Comparison of ENCODE assay signal across 16 cellular contexts in genomic region chr19:11295665-11296245, GRCh38. TPM values are rescaled to one million over a fixed set of nuclear protein-coding genes. Genes with fewer than 3 reads are reported as not detected.
A peak's percentile ranks its signal among the peaks of the same experiment; 100 is the strongest.
DNase-seq lines count a peak whose midpoint lies in the region; ATAC-seq and TF ChIP-seq lines count a peak whose summit lies in the region.
"Had no signal": no experiment of that assay in that cellular context is flagged by ENCODE, and none has a peak within 500 bp of the region (broad histone marks: within the 10 kb centered on the region; RNA-seq: fewer than 3 reads in every experiment).

A gene with protein sequence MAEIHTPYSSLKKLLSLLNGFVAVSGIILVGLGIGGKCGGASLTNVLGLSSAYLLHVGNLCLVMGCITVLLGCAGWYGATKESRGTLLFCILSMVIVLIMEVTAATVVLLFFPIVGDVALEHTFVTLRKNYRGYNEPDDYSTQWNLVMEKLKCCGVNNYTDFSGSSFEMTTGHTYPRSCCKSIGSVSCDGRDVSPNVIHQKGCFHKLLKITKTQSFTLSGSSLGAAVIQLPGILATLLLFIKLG (plus strand): TSS chr19:11296160. CDS start chr19:11296298, 138 bp downstream.

- peak; percentile 6 for TF ChIP-seq CTCF in CD14-positive monocyte (IDR thresholded peaks at IDR 0.05)
- TF ChIP-seq CTCF in HFF-Myc (IDR thresholded peaks at IDR 0.05; ENCODE audit: low read depth, low read length, missing control alignments) = peak; percentile 5
- no peak for TF ChIP-seq CTCF in breast epithelium (IDR thresholded peaks at IDR 0.05)
- peak; percentile 8 for TF ChIP-seq CTCF in osteoblast (IDR thresholded peaks at IDR 0.05; ENCODE audit: extremely low read depth, low read depth, low read length)

- H3K9me3 ChIP-seq in breast epithelium = no peaks in the 10 kb centered on the region
- H3K9me3 ChIP-seq in osteoblast (ENCODE audit: low read depth, low read length) = no peaks in the 10 kb centered on the region

- ATAC-seq in HG03442 (IDR thresholded peaks at IDR 0.05; ENCODE audit: unreplicated experiment) (no peak), HG03139 (IDR thresholded peaks at IDR 0.05; ENCODE audit: unreplicated experiment) (no peak)
- ATAC-seq: CD8-positive, alpha-beta T cell; naive thymus-derived CD8-positive, alpha-beta T cell had no signal

- H3K27me3 ChIP-seq in breast epithelium (no peaks in the 10 kb centered on the region), osteoblast (ENCODE audit: insufficient read depth, low read length) (peaks cover 2% of the 10 kb centered on the region)

- H3K36me3 ChIP-seq in breast epithelium (no peaks in the 10 kb centered on the region), osteoblast (ENCODE audit: insufficient read depth, low read length) (no peaks in the 10 kb centered on the region)

- peaks cover 0 to 2% (median 0%) of the 10 kb centered on the region in 7 donors for H3K9me3 Mint-ChIP-seq in CD14-positive monocyte
- H3K9me3 Mint-ChIP-seq: activated B cell treated with CpG ODN at 0.5 μM for 24 hours; activated naive CD8-positive, alpha-beta T cell treated with anti-CD3 and anti-CD28 coated beads for 36 hours; CD8-positive, alpha-beta T cell had no signal

- POLR2A ChIA-PET in HEK293T (lab: Yijun Ruan, JAX) = interaction anchor here (1.1 to 2.1 kb wide), 3 partner anchors 23 to 79 kb away, joined by 3 to 11 read pairs (median 4); partner anchors contain the start of gene SWSAP1

- peaks cover 0 to 4% (median 2%) of the 10 kb centered on the region in 3 donors for H3K27me3 Mint-ChIP-seq in CD14-positive monocyte (ENCODE audit: low read depth in 3 of 3)

- H3K4me3 Mint-ChIP-seq in CD14-positive monocyte = peak within 1 kb of the TSS in 1 of 2 donors; percentile 66
- H3K4me3 Mint-ChIP-seq: activated B cell treated with CpG ODN at 0.5 μM for 24 hours; activated naive CD8-positive, alpha-beta T cell treated with anti-CD3 and anti-CD28 coated beads for 36 hours; CD8-positive, alpha-beta T cell; naive thymus-derived CD8-positive, alpha-beta T cell had no signal

- intact Hi-C loops in CD14-positive monocyte (cut with micrococcal nuclease) = loop anchor here (1.0 to 10.0 kb wide), 5 partner anchors 25 to 269 kb away; partner anchors contain the start of gene RAB3D (in 1 of the 2)
- intact Hi-C loops in breast epithelium (cut with DNase I; ENCODE audit: low total_unique reads) = loop anchor here (10.0 kb wide), 1 partner anchor 189 kb away; the partner anchor contains the start of gene ELAVL3

- peak within 1 kb of the TSS; percentile 58 for H2AFZ ChIP-seq in osteoblast (ENCODE audit: low read length)

- no peaks in the 10 kb centered on the region for H3K4me1 ChIP-seq in breast epithelium
- peaks cover 12% of the 10 kb centered on the region for H3K4me1 ChIP-seq in osteoblast (ENCODE audit: insufficient read depth, low read length)

- peak within 1 kb of the TSS; percentile 92 to 98 (median 94) for H3K27ac Mint-ChIP-seq in CD14-positive monocyte
- H3K27ac Mint-ChIP-seq: activated B cell treated with CpG ODN at 0.5 μM for 24 hours; activated naive CD8-positive, alpha-beta T cell treated with anti-CD3 and anti-CD28 coated beads for 36 hours; CD8-positive, alpha-beta T cell; naive thymus-derived CD8-positive, alpha-beta T cell had no signal

- H3K4me2 ChIP-seq in osteoblast (ENCODE audit: insufficient read depth, low read length) = peak within 1 kb of the TSS; percentile 24

- no peaks in the 10 kb centered on the region for H3K79me2 ChIP-seq in osteoblast (ENCODE audit: insufficient read depth, low read length)

- H3K4me1 Mint-ChIP-seq in CD14-positive monocyte = peaks cover 71% of the 10 kb centered on the region

- H3K4me3 ChIP-seq in HFF-Myc (replicated peaks; ENCODE audit: low read depth, low read length) = no peak within 1 kb of the TSS
- H3K4me3 ChIP-seq in breast epithelium = no peak within 1 kb of the TSS
- no peak within 1 kb of the TSS for H3K4me3 ChIP-seq in osteoblast (ENCODE audit: insufficient read depth, low read length)

- TF ChIP-seq POLR2A in breast epithelium (IDR thresholded peaks at IDR 0.05) = no peak

- peaks cover 6 to 9% of the 10 kb centered on the region in 2 donors for H3K36me3 Mint-ChIP-seq in CD14-positive monocyte
- H3K36me3 Mint-ChIP-seq: activated naive CD8-positive, alpha-beta T cell treated with anti-CD3 and anti-CD28 coated beads for 36 hours; CD8-positive, alpha-beta T cell; naive thymus-derived CD8-positive, alpha-beta T cell had no signal

- H4K20me1 ChIP-seq in osteoblast (ENCODE audit: insufficient read depth, low read length) = no peaks in the 10 kb centered on the region

- CTCF ChIA-PET in HEK293T (lab: Yijun Ruan, JAX) = interaction anchor here (0.8 kb wide), 1 partner anchor 49 kb away, joined by 3 read pairs; no protein-coding TSS in a partner anchor

- no peak for DNase-seq in CD14-positive monocyte (ENCODE audit: low spot score)
- DNase-seq in HFF-Myc (ENCODE audit: extremely low read depth, low read depth) = no peak
- DNase-seq in breast epithelium (ENCODE audit: low spot score in 2 of 2) = no peak
- DNase-seq in osteoblast (ENCODE audit: insufficient read length, low spot score, missing footprints) = no peak
- no peak for DNase-seq in HEK293T (ENCODE audit: extremely low spot score)
- no peak for DNase-seq in MV-4-11 (lab: John Stamatoyannopoulos, UW)
- DNase-seq: activated B cell treated with CpG ODN at 0.5 μM for 24 hours; activated naive CD8-positive, alpha-beta T cell treated with anti-CD3 and anti-CD28 coated beads for 36 hours; CD8-positive, alpha-beta T cell; naive thymus-derived CD8-positive, alpha-beta T cell had no signal

- H3K27ac ChIP-seq in breast epithelium (peak within 1 kb of the TSS; percentile 18 to 81), osteoblast (ENCODE audit: low read depth, low read length) (no peak within 1 kb of the TSS)

TF ChIP-seq in HEK293T, 16 proteins besides CTCF, POLR2A, EP300 and RAD21:
- no peak for TF ChIP-seq ZNF384 (IDR thresholded peaks at IDR 0.05)
- TF ChIP-seq SUZ12 (IDR thresholded peaks at IDR 0.05) = no peak
- no peak for TF ChIP-seq FOXM1 (IDR thresholded peaks at IDR 0.05; ENCODE audit: borderline replicate concordance)
- TF ChIP-seq LEF1 (IDR thresholded peaks at IDR 0.05; ENCODE audit: borderline replicate concordance) = no peak
- no peak for TF ChIP-seq ARNT (IDR thresholded peaks at IDR 0.05)
- no peak for TF ChIP-seq FOXA1 (IDR thresholded peaks at IDR 0.05)
- no peak for TF ChIP-seq TARDBP (IDR thresholded peaks at IDR 0.05)
- no peak for TF ChIP-seq ELF4 (IDR thresholded peaks at IDR 0.05)
- no peak for TF ChIP-seq BHLHE40 (IDR thresholded peaks at IDR 0.05; ENCODE audit: borderline replicate concordance)

RNA-seq across cellular contexts. Expression of the gene that starts here (rescaled TPM):
- polyA plus RNA-seq in CD14-positive monocyte = under 1 TPM in 1 of 2 donors, not detected in 1; 0.31 TPM
- total RNA-seq in breast epithelium (not detected), osteoblast (not detected in 2 replicates)
- total RNA-seq: activated B cell treated with CpG ODN at 0.5 μM for 24 hours; activated naive CD8-positive, alpha-beta T cell treated with anti-CD3 and anti-CD28 coated beads for 36 hours; CD8-positive, alpha-beta T cell; glomerular endothelial cell; HT1080; naive thymus-derived CD8-positive, alpha-beta T cell; skeletal muscle tissue; subcutaneous adipose tissue had no signal
- polyA plus RNA-seq: naive thymus-derived CD8-positive, alpha-beta T cell had no signal

Comparison
In these comparisons a context has a peak if more than half of its experiments do, and no peak if none do; other contexts are left out.
1. CTCF ChIP-seq: peak in CD14-positive monocyte (single experiment), HFF-Myc (single experiment) and osteoblast (single experiment); none in breast epithelium (0 of 3).